28 cellular contexts compared by ENCODE assay signal in the genomic region with DNA sequence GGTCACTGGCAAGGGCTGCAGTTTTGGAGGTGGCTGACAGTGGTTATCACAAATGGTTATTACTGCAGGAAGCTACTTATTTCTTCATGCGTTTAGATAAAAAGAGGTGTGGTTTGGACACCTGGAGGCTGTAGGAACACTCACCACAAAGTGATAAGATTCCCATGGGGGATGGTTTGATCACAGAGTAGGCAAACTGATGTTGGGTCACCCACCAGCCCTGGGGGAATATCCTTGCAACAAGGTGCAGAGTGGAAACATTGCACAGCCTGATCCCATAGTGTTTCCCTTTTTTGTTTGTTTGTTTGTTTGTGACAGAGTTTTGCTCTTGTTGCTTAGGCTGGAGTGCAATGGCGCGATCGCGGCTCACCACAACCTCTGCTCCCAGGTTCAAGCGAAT.
"Had no signal": no experiment of that assay in that cellular context is flagged by ENCODE, and none has a peak within 500 bp of the region (broad histone marks: within the 10 kb centered on the region; RNA-seq: fewer than 3 reads in every experiment).

No MANE protein-coding gene starts in this region.

- H3K9me3 Mint-ChIP-seq: activated CD4-positive, alpha-beta T cell treated with anti-CD3 and anti-CD28 coated beads, Interleukin-2, amount 10 ng/mL, durations not matched to agents 7 days and 5 days; activated naive CD4-positive, alpha-beta T cell treated with anti-CD3 and anti-CD28 coated beads for 36 hours; activated naive CD4-positive, alpha-beta T cell treated with anti-CD3 and anti-CD28 coated beads, Interleukin-2, amount 50 U/mL, for 72 hours; activated T-cell treated with anti-CD3 and anti-CD28 coated beads, Interleukin-2, amount 50 U/mL, for 24 hours; activated T-helper 2 cell treated with anti-CD3 and anti-CD28 coated beads, Interferon-gamma antibody, Interleukin-2, Interleukin-4, amounts not matched to agents 10 μg/mL and 5 μg/mL and 100 μg/mL, durations not matched to agents 14 hours and 24 hours and 36 hours had no signal

- H3K27ac Mint-ChIP-seq: activated CD4-positive, alpha-beta T cell treated with anti-CD3 and anti-CD28 coated beads, Interleukin-2, amount 10 ng/mL, durations not matched to agents 7 days and 5 days; activated CD8-positive, alpha-beta T cell treated with anti-CD3 and anti-CD28 coated beads, Interleukin-2, amount 10 ng/mL, durations not matched to agents 7 days and 5 days; activated naive CD4-positive, alpha-beta T cell treated with anti-CD3 and anti-CD28 coated beads for 36 hours; activated naive CD4-positive, alpha-beta T cell treated with anti-CD3 and anti-CD28 coated beads, Interleukin-2, amount 50 U/mL, for 72 hours; activated T-cell treated with anti-CD3 and anti-CD28 coated beads, Interleukin-2, amount 50 U/mL, for 24 hours; activated T-helper 2 cell treated with anti-CD3 and anti-CD28 coated beads, Interferon-gamma antibody, Interleukin-2, Interleukin-4, amounts not matched to agents 10 μg/mL and 5 μg/mL and 100 μg/mL, durations not matched to agents 14 hours and 24 hours and 36 hours had no signal

- H3K4me3 ChIP-seq: adrenal gland, body of pancreas, breast epithelium, MG63, PC-9, SK-N-MC had no signal

- ATAC-seq: activated CD8-positive, alpha-beta T cell treated with anti-CD3 and anti-CD28 coated beads, Interleukin-2, amount 10 ng/mL, durations not matched to agents 7 days and 5 days; activated naive CD4-positive, alpha-beta T cell treated with anti-CD3 and anti-CD28 coated beads, Interleukin-2, amount 50 U/mL, for 72 hours; body of pancreas had no signal

- H3K4me1 ChIP-seq: body of pancreas, breast epithelium had no signal

- H3K4me3 Mint-ChIP-seq: activated CD4-positive, alpha-beta T cell treated with anti-CD3 and anti-CD28 coated beads, Interleukin-2, amount 10 ng/mL, durations not matched to agents 7 days and 5 days; activated CD8-positive, alpha-beta T cell treated with anti-CD3 and anti-CD28 coated beads, Interleukin-2, amount 10 ng/mL, durations not matched to agents 7 days and 5 days; activated naive CD4-positive, alpha-beta T cell treated with anti-CD3 and anti-CD28 coated beads for 36 hours; activated T-cell treated with anti-CD3 and anti-CD28 coated beads, Interleukin-2, amount 50 U/mL, for 24 hours had no signal

- H3K4me2 ChIP-seq: PC-9 had no signal

- DNase-seq: activated CD4-positive, alpha-beta T cell treated with anti-CD3 and anti-CD28 coated beads, Interleukin-2, amount 10 ng/mL, durations not matched to agents 7 days and 5 days; activated CD4-positive, alpha-beta T cell treated with anti-CD3 and anti-CD28 coated beads, Interleukin-2, amount 50 U/mL, for 48 hours; activated CD8-positive, alpha-beta T cell treated with anti-CD3 and anti-CD28 coated beads, Interleukin-2, amount 10 ng/mL, durations not matched to agents 7 days and 5 days; activated gamma-delta T cell treated with Interleukin-2 at 50 U/mL for 16 hours; activated naive CD4-positive, alpha-beta T cell treated with anti-CD3 and anti-CD28 coated beads for 36 hours; activated T-cell treated with anti-CD3 and anti-CD28 coated beads, Interleukin-2, amount 50 U/mL, for 24 hours; adrenal gland; body of pancreas; caudate nucleus; cerebellar nuclear complex; Kasumi-1; KBM-7; MG63; NCI-H1092 treated with DMSO at 0.1 percent for 48 hours; NCI-H1417; NCI-H187 treated with DMSO at 0.1 percent for 48 hours; NCI-H2081; NCI-H2171 treated with DMSO at 0.1 percent for 48 hours; NCI-H2227 treated with DMSO at 0.1 percent for 48 hours; NCI-H446 treated with DMSO at 0.1 percent for 48 hours; NCI-H524; PC-9; Right ventricle myocardium superior; T1000 had no signal

- H3K4me1 Mint-ChIP-seq: activated CD4-positive, alpha-beta T cell treated with anti-CD3 and anti-CD28 coated beads, Interleukin-2, amount 10 ng/mL, durations not matched to agents 7 days and 5 days had no signal

- H3K9me3 ChIP-seq: adrenal gland, body of pancreas, breast epithelium, MG63 had no signal

- H3K36me3 Mint-ChIP-seq: activated naive CD4-positive, alpha-beta T cell treated with anti-CD3 and anti-CD28 coated beads, Interleukin-2, amount 50 U/mL, for 72 hours had no signal

- H2AFZ ChIP-seq: PC-9 had no signal

- H3K36me3 ChIP-seq: adrenal gland, breast epithelium, MG63 had no signal

- H3K27ac ChIP-seq: adrenal gland, body of pancreas, breast epithelium, PC-9, SK-N-MC had no signal
